Comparison of ENCODE assay signal across 21 cellular contexts in genomic region chr7:22633286-22633953, GRCh38.
DNase-seq lines count a peak whose midpoint lies in the region; ATAC-seq and TF ChIP-seq lines count a peak whose summit lies in the region.
"Had no signal": no experiment of that assay in that cellular context is flagged by ENCODE, and none has a peak within 500 bp of the region (broad histone marks: within the 10 kb centered on the region; RNA-seq: fewer than 3 reads in every experiment).

No MANE protein-coding gene starts in this region.

- intact Hi-C loops in natural killer cell (cut with micrococcal nuclease): no loop called here
- intact Hi-C loops in gastrocnemius medialis (cut with DNase I; ENCODE audit: low total_unique reads): no loop called here

- H3K27me3 ChIP-seq in brain microvascular endothelial cell (replicated peaks) (no peaks in the 10 kb centered on the region), GM23338 (ENCODE audit: insufficient read depth) (no peaks in the 10 kb centered on the region), gastrocnemius medialis (no peaks in the 10 kb centered on the region)
- H3K27me3 ChIP-seq: BLaER1 treated with 17β-estradiol and CSF1 and Interleukin-3, amounts not matched to agents 10 nM and 100 nM had no signal

- H3K27ac ChIP-seq in brain microvascular endothelial cell (peak overlapping the region; percentile 35), GM23338 (ENCODE audit: low read depth) (no peak overlapping the region), gastrocnemius medialis (no peak overlapping the region)
- H3K27ac ChIP-seq: BLaER1 treated with 17β-estradiol and CSF1 and Interleukin-3, amounts not matched to agents 10 nM and 100 nM; KMS-11; PC-9; RWPE1 had no signal

- no peaks in the 10 kb centered on the region for H3F3A ChIP-seq in GM23338 (replicated peaks; ENCODE audit: low read depth)

- no peak overlapping the region for H3K4me3 Mint-ChIP-seq in natural killer cell treated with Interleukin-12 subunit alpha and Interleukin-12 subunit beta and Interleukin-15 and Interleukin-18, amount 100 ng/mL, for 72 hours
- H3K4me3 Mint-ChIP-seq in natural killer cell: no peak overlapping the region
- H3K4me3 Mint-ChIP-seq in GM23338: no peak overlapping the region
- H3K4me3 Mint-ChIP-seq in HFFc6: no peak overlapping the region
- H3K4me3 Mint-ChIP-seq: CD8-positive, alpha-beta memory T cell had no signal

- H3K79me2 ChIP-seq in GM23338 (replicated peaks; ENCODE audit: insufficient read depth): no peaks in the 10 kb centered on the region

- no peak for TF ChIP-seq POLR2A in gastrocnemius medialis (IDR thresholded peaks at IDR 0.05)

- H3K9me2 ChIP-seq in GM23338 (ENCODE audit: insufficient read depth): no peaks in the 10 kb centered on the region

- peaks cover 18 to 26% of the 10 kb centered on the region in 2 donors for H3K4me1 Mint-ChIP-seq in natural killer cell treated with Interleukin-12 subunit alpha and Interleukin-12 subunit beta and Interleukin-15 and Interleukin-18, amount 100 ng/mL, for 72 hours (ENCODE audit: low read depth in 2 of 2)
- H3K4me1 Mint-ChIP-seq in natural killer cell: no peaks in the 10 kb centered on the region
- H3K4me1 Mint-ChIP-seq in GM23338: peaks cover 8% of the 10 kb centered on the region
- H3K4me1 Mint-ChIP-seq in HFFc6 (ENCODE audit: low read depth): peaks cover 28% of the 10 kb centered on the region
- H3K4me1 Mint-ChIP-seq: CD8-positive, alpha-beta memory T cell had no signal

- peaks cover 17 to 19% of the 10 kb centered on the region in 2 donors for H3K27me3 Mint-ChIP-seq in natural killer cell treated with Interleukin-12 subunit alpha and Interleukin-12 subunit beta and Interleukin-15 and Interleukin-18, amount 100 ng/mL, for 72 hours
- H3K27me3 Mint-ChIP-seq in natural killer cell (ENCODE audit: low read depth in 2 of 2): peaks cover 0 to 9% of the 10 kb centered on the region in 2 donors
- no peaks in the 10 kb centered on the region for H3K27me3 Mint-ChIP-seq in GM23338 (ENCODE audit: insufficient read depth, low read depth, poor library complexity)
- no peaks in the 10 kb centered on the region for H3K27me3 Mint-ChIP-seq in HFFc6 (ENCODE audit: insufficient read depth)

- H3K4me1 ChIP-seq in GM23338 (ENCODE audit: insufficient read depth) (no peaks in the 10 kb centered on the region), gastrocnemius medialis (peaks cover 0 to 4% of the 10 kb centered on the region in 2 donors)

- peaks cover 11% of the 10 kb centered on the region for H3K36me3 Mint-ChIP-seq in natural killer cell treated with Interleukin-12 subunit alpha and Interleukin-12 subunit beta and Interleukin-15 and Interleukin-18, amount 100 ng/mL, for 72 hours
- H3K36me3 Mint-ChIP-seq in natural killer cell: no peaks in the 10 kb centered on the region
- no peaks in the 10 kb centered on the region for H3K36me3 Mint-ChIP-seq in GM23338 (ENCODE audit: low read depth)
- H3K36me3 Mint-ChIP-seq in HFFc6 (ENCODE audit: low read depth): no peaks in the 10 kb centered on the region
- H3K36me3 Mint-ChIP-seq: CD8-positive, alpha-beta memory T cell had no signal

- TF ChIP-seq CTCF in natural killer cell (IDR thresholded peaks at IDR 0.05) (no peak), brain microvascular endothelial cell (IDR thresholded peaks at IDR 0.05; ENCODE audit: low read depth, low read length, missing control alignments) (no peak), fibroblast of villous mesenchyme (IDR thresholded peaks at IDR 0.05; ENCODE audit: insufficient read depth, low read depth, low read length) (no peak), GM23338 (conservative IDR thresholded peaks at IDR 0.05; ENCODE audit: low read depth in 2 of 2) (no peak), HFFc6 (IDR thresholded peaks at IDR 0.05) (no peak), gastrocnemius medialis (IDR thresholded peaks at IDR 0.05 in 4 of 5, conservative IDR thresholded peaks at IDR 0.05 in 1 of 5) (no peak)

- no peaks in the 10 kb centered on the region for H4K20me1 ChIP-seq in GM23338 (replicated peaks; ENCODE audit: insufficient read depth)
- H4K20me1 ChIP-seq: BLaER1 treated with 17β-estradiol and CSF1 and Interleukin-3, amounts not matched to agents 10 nM and 100 nM had no signal

- ATAC-seq in natural killer cell treated with Interleukin-12 subunit alpha and Interleukin-12 subunit beta and Interleukin-15 and Interleukin-18, amount 100 ng/mL, for 72 hours: no peak
- no peak for ATAC-seq in natural killer cell
- no peak for ATAC-seq in GM23338
- ATAC-seq in HG03520 (IDR thresholded peaks at IDR 0.05; ENCODE audit: unreplicated experiment): no peak
- no peak for ATAC-seq in gastrocnemius medialis
- ATAC-seq: HepG2 had no signal

- H3K36me3 ChIP-seq in brain microvascular endothelial cell (replicated peaks) (no peaks in the 10 kb centered on the region), GM23338 (ENCODE audit: insufficient read depth) (no peaks in the 10 kb centered on the region), gastrocnemius medialis (no peaks in the 10 kb centered on the region)

- no peak overlapping the region for H3K4me2 ChIP-seq in GM23338
- H3K4me2 ChIP-seq: BLaER1 treated with 17β-estradiol and CSF1 and Interleukin-3, amounts not matched to agents 10 nM and 100 nM; KMS-11; PC-9 had no signal

- peaks cover 3% of the 10 kb centered on the region for H3K9me3 Mint-ChIP-seq in natural killer cell treated with Interleukin-12 subunit alpha and Interleukin-12 subunit beta and Interleukin-15 and Interleukin-18, amount 100 ng/mL, for 72 hours
- peaks cover 0 to 2% of the 10 kb centered on the region in 2 donors for H3K9me3 Mint-ChIP-seq in natural killer cell
- H3K9me3 Mint-ChIP-seq in GM23338: no peaks in the 10 kb centered on the region
- no peaks in the 10 kb centered on the region for H3K9me3 Mint-ChIP-seq in HFFc6

- H2AFZ ChIP-seq in GM23338: no peak overlapping the region
- H2AFZ ChIP-seq: PC-9 had no signal

- no peak for DNase-seq in natural killer cell treated with Interleukin-12 subunit alpha and Interleukin-12 subunit beta and Interleukin-15 and Interleukin-18, amount 100 ng/mL, for 72 hours (ENCODE audit: low spot score)
- DNase-seq in natural killer cell: no peak
- DNase-seq in brain microvascular endothelial cell: no peak
- DNase-seq in fibroblast of villous mesenchyme (ENCODE audit: low read depth): peak; percentile 27
- DNase-seq in GM23338 (ENCODE audit: low spot score): no peak
- no peak for DNase-seq in HFFc6
- DNase-seq in gastrocnemius medialis: no peak
- DNase-seq: CD8-positive, alpha-beta memory T cell; DMS79 treated with DMSO at 0.1 percent for 48 hours; MV-4-11; NCI-H1694 treated with DMSO at 0.1 percent for 48 hours; NCI-H2227 treated with DMSO at 0.1 percent for 48 hours; NCI-H524; NCI-H82; PC-9; SIG-M5 had no signal

- in situ Hi-C loops in brain microvascular endothelial cell (cut with HindIII; ENCODE audit: low pct_ligation_motif_present, low sequenced_read_pairs): no loop called here
- in situ Hi-C loops in gastrocnemius medialis (cut with MboI; ENCODE audit: low sequenced_read_pairs in 4 of 4): no loop called here

- H3K9me3 ChIP-seq in gastrocnemius medialis: no peaks in the 10 kb centered on the region

- H3K4me3 ChIP-seq in brain microvascular endothelial cell (ENCODE audit: low read depth, low read length) (no peak overlapping the region), fibroblast of villous mesenchyme (ENCODE audit: low read depth, low read length) (no peak overlapping the region), GM23338 (no peak overlapping the region), gastrocnemius medialis (no peak overlapping the region)
- H3K4me3 ChIP-seq: BLaER1 treated with 17β-estradiol and CSF1 and Interleukin-3, amounts not matched to agents 10 nM and 100 nM; PC-9 had no signal

- peak overlapping the region; percentile 57 to 67 for H3K27ac Mint-ChIP-seq in natural killer cell treated with Interleukin-12 subunit alpha and Interleukin-12 subunit beta and Interleukin-15 and Interleukin-18, amount 100 ng/mL, for 72 hours
- H3K27ac Mint-ChIP-seq in natural killer cell (no peak overlapping the region), GM23338 (no peak overlapping the region), HFFc6 (no peak overlapping the region; the same call in 1 of the 2 replicates)
- H3K27ac Mint-ChIP-seq: CD8-positive, alpha-beta memory T cell had no signal

TF ChIP-seq in GM23338, 12 proteins besides CTCF, POLR2A, EP300 and RAD21 (continues in another document):
- no peak for TF ChIP-seq NANOG (IDR thresholded peaks at IDR 0.05; ENCODE audit: borderline replicate concordance)
- TF ChIP-seq EZH2 (IDR thresholded peaks at IDR 0.05; ENCODE audit: low read depth, unreplicated experiment): no peak

Comparison
In these comparisons a context has a peak if more than half of its experiments do, and no peak if none do; other contexts are left out.
1. H3K27ac Mint-ChIP-seq: peak in natural killer cell treated with Interleukin-12 subunit alpha and Interleukin-12 subunit beta and Interleukin-15 and Interleukin-18, amount 100 ng/mL, for 72 hours (2 of 2); none in natural killer cell (0 of 2), GM23338 (single experiment) and HFFc6 (single experiment).